Comparison of ENCODE assay signal across 28 cellular contexts in the genomic region with DNA sequence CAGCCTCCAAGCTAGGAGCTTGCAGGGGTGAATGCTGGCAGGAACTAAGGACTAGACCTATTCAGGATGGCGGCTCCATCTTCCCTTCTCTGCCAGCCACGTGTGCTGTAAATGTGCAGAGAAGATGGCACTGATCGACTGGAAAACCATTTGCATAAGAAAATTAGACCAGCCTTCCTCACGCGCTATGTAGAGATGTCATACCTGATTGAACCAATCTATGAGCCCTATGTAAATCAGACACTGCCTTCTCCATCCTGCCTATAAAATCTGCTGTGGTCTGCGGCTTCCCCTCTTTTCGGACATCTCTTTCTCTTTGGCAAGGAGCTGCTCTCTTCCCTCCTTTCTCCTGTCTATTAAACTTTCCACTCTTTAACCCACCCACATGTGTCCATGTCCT.
"Had no signal": no experiment of that assay in that cellular context is flagged by ENCODE, and none has a peak within 500 bp of the region (broad histone marks: within the 10 kb centered on the region; RNA-seq: fewer than 3 reads in every experiment).

No MANE protein-coding gene starts in this region.

- H3K4me3 Mint-ChIP-seq: immature natural killer cell; naive thymus-derived CD4-positive, alpha-beta T cell; nephron progenitor cell; stimulated activated effector memory CD8-positive, alpha-beta T cell treated with anti-CD3 and anti-CD28 coated beads, Interleukin-12 subunit alpha, Interleukin-12 subunit beta, amount 100 ng/mL, for 72 hours had no signal

- H3K36me3 ChIP-seq: esophagus muscularis mucosa, heart right ventricle, left lung, ovary, sigmoid colon, stomach, thyroid gland, vagina had no signal

- H3K27ac Mint-ChIP-seq: immature natural killer cell; naive thymus-derived CD4-positive, alpha-beta T cell; nephron progenitor cell; stimulated activated effector memory CD8-positive, alpha-beta T cell treated with anti-CD3 and anti-CD28 coated beads, Interleukin-12 subunit alpha, Interleukin-12 subunit beta, amount 100 ng/mL, for 72 hours had no signal

- H3K36me3 Mint-ChIP-seq: immature natural killer cell; stimulated activated effector memory CD8-positive, alpha-beta T cell treated with anti-CD3 and anti-CD28 coated beads, Interleukin-12 subunit alpha, Interleukin-12 subunit beta, amount 100 ng/mL, for 72 hours had no signal

- DNase-seq: dermis blood vessel endothelial cell; effector memory CD4-positive, alpha-beta T cell; foreskin melanocyte; glutamatergic neuron; heart right ventricle; hippocampal formation; immature natural killer cell; left lung; mesenchymal stem cell; midbrain; naive thymus-derived CD4-positive, alpha-beta T cell; nephron progenitor cell; nucleus accumbens; ovary; posterior cingulate gyrus; psoas muscle; right cardiac atrium; sigmoid colon; stimulated activated CD4-positive, alpha-beta T cell treated with anti-CD3 and anti-CD28 coated beads, Interleukin-2, amount 100 ng/mL, for 24 hours; stimulated activated CD4-positive, alpha-beta T cell treated with anti-CD3 and anti-CD28 coated beads, Interleukin-4, amount 100 ng/mL, for 24 hours; stimulated activated naive CD4-positive, alpha-beta T cell treated with Interleukin-2 at 50 U/mL for 16 hours; stomach; thyroid gland; trophoblast cell had no signal

- H3K27me3 Mint-ChIP-seq: naive thymus-derived CD4-positive, alpha-beta T cell had no signal

- ATAC-seq: heart right ventricle; left lung; naive thymus-derived CD4-positive, alpha-beta T cell; psoas muscle; right cardiac atrium; stimulated activated effector memory CD8-positive, alpha-beta T cell treated with anti-CD3 and anti-CD28 coated beads, Interleukin-12 subunit alpha, Interleukin-12 subunit beta, amount 100 ng/mL, for 72 hours had no signal

- H3K9me3 ChIP-seq: ovary, psoas muscle, thyroid gland, vagina had no signal

- H3K27ac ChIP-seq: coronary artery, esophagus muscularis mucosa, heart right ventricle, left lung, ovary, psoas muscle, sigmoid colon, stomach, thyroid gland, vagina had no signal

- H3K4me3 ChIP-seq: coronary artery, esophagus muscularis mucosa, heart right ventricle, left lung, ovary, psoas muscle, sigmoid colon, stomach, thyroid gland, vagina had no signal

- H3K4me1 ChIP-seq: esophagus muscularis mucosa, heart right ventricle, left lung, psoas muscle, sigmoid colon, stomach, thyroid gland, vagina had no signal

- H3K27me3 ChIP-seq: esophagus muscularis mucosa, heart right ventricle, left lung, ovary, sigmoid colon, stomach, thyroid gland, vagina had no signal

- H3K4me1 Mint-ChIP-seq: naive thymus-derived CD4-positive, alpha-beta T cell; stimulated activated effector memory CD8-positive, alpha-beta T cell treated with anti-CD3 and anti-CD28 coated beads, Interleukin-12 subunit alpha, Interleukin-12 subunit beta, amount 100 ng/mL, for 72 hours had no signal
